In genomic region chr5:43402524-43403066, GRCh38 we compare ENCODE assay signal across 1 cellular context.
TF ChIP-seq lines count a peak whose summit lies in the region.
"Not testable (repeated sequence)": the region's sequence is repeated elsewhere in the genome, so short reads cannot be mapped to it uniquely, and the experiment has no call there.

No MANE protein-coding gene starts in this region.

TF ChIP-seq in HepG2, 621 proteins besides CTCF, POLR2A, EP300 and RAD21 (continued from another document and continues in another):
- TF ChIP-seq ZBTB25 (CRISPR knock-in tag; IDR thresholded peaks at IDR 0.05) (0 out of 2 replicates have a peak, but pooled peaks have one; percentile 43), NFKB2 (CRISPR knock-in tag; IDR thresholded peaks at IDR 0.05; ENCODE audit: borderline replicate concordance) (peak; percentile 36; the same call in 1 of the 2 replicates), ELF1 (CRISPR knock-in tag; IDR thresholded peaks at IDR 0.05) (peak; percentile 77), KLF12 (CRISPR knock-in tag; IDR thresholded peaks at IDR 0.05; ENCODE audit: borderline replicate concordance) (peak; percentile 25; the same call in 1 of the 2 replicates), ZMYM3 (CRISPR knock-in tag; IDR thresholded peaks at IDR 0.05) (peak; percentile 63; the same call in 1 of the 2 replicates), CAMTA2 (CRISPR knock-in tag; IDR thresholded peaks at IDR 0.05; ENCODE audit: borderline replicate concordance) (0 out of 2 replicates have a peak, but pooled peaks have one; percentile 24), ZKSCAN5 (CRISPR knock-in tag; IDR thresholded peaks at IDR 0.05) (0 out of 2 replicates have a peak, but pooled peaks have one; percentile 25), GATAD2A (CRISPR knock-in tag; IDR thresholded peaks at IDR 0.05) (peak; percentile 48; the same call in 1 of the 2 replicates), ZNF598 (CRISPR knock-in tag; IDR thresholded peaks at IDR 0.05; ENCODE audit: borderline replicate concordance) (0 out of 2 replicates have a peak, but pooled peaks have one; percentile 71), KAT8 (CRISPR knock-in tag; IDR thresholded peaks at IDR 0.05) (peak; percentile 46; the same call in 1 of the 2 replicates), ZFX (CRISPR knock-in tag; IDR thresholded peaks at IDR 0.05; ENCODE audit: low read depth) (0 out of 2 replicates have a peak, but pooled peaks have one; percentile 25), ZBTB38 (CRISPR knock-in tag; IDR thresholded peaks at IDR 0.05) (peak; percentile 43; the same call in 1 of the 2 replicates), SPEN (CRISPR knock-in tag; IDR thresholded peaks at IDR 0.05; ENCODE audit: low read depth) (peak; percentile 56; the same call in 1 of the 2 replicates), MEF2D (CRISPR knock-in tag; IDR thresholded peaks at IDR 0.05) (peak; percentile 62; the same call in 1 of the 2 replicates), ZNF780A (CRISPR knock-in tag; IDR thresholded peaks at IDR 0.05) (0 out of 2 replicates have a peak, but pooled peaks have one; percentile 35), HIVEP1 (CRISPR knock-in tag; IDR thresholded peaks at IDR 0.05) (peak; percentile 91), NR2C2 (CRISPR knock-in tag; IDR thresholded peaks at IDR 0.05; ENCODE audit: borderline replicate concordance) (peak; percentile 37), YEATS4 (CRISPR knock-in tag; IDR thresholded peaks at IDR 0.05; ENCODE audit: borderline replicate concordance) (peak; percentile 42; the same call in 1 of the 2 replicates), SOX6 (CRISPR knock-in tag; IDR thresholded peaks at IDR 0.05) (peak; percentile 76), ZNF724P (CRISPR knock-in tag; IDR thresholded peaks at IDR 0.05; ENCODE audit: borderline replicate concordance) (peak; percentile 49; the same call in 1 of the 2 replicates), THAP11 (CRISPR knock-in tag; IDR thresholded peaks at IDR 0.05) (peak; percentile 36; the same call in 1 of the 2 replicates), ZNF501 (CRISPR knock-in tag; IDR thresholded peaks at IDR 0.05) (peak; percentile 55; the same call in 1 of the 2 replicates), ZNF761 (CRISPR knock-in tag; conservative IDR thresholded peaks at IDR 0.05) (peak; percentile 22; the same call in 1 of the 2 replicates), MAX (IDR thresholded peaks at IDR 0.05) (peak; percentile 24; the same call in 1 of the 2 replicates), ZIK1 (CRISPR knock-in tag; IDR thresholded peaks at IDR 0.05; ENCODE audit: borderline replicate concordance, low read depth) (peak; percentile 75; the same call in 1 of the 2 replicates), BRD4 (CRISPR knock-in tag; IDR thresholded peaks at IDR 0.05) (peak; percentile 67; the same call in 1 of the 2 replicates), ZNF441 (CRISPR knock-in tag; IDR thresholded peaks at IDR 0.05; ENCODE audit: borderline replicate concordance) (peak; percentile 64; the same call in 1 of the 2 replicates), KAT7 (CRISPR knock-in tag; IDR thresholded peaks at IDR 0.05; ENCODE audit: borderline replicate concordance) (0 out of 2 replicates have a peak, but pooled peaks have one; percentile 57), SAP130 (CRISPR knock-in tag; IDR thresholded peaks at IDR 0.05; ENCODE audit: low read depth) (peak; percentile 56), THAP7 (CRISPR knock-in tag; IDR thresholded peaks at IDR 0.05) (peak; percentile 73; the same call in 1 of the 2 replicates), ZNF317 (CRISPR knock-in tag; IDR thresholded peaks at IDR 0.05) (peak; percentile 30; the same call in 1 of the 2 replicates), POGZ (CRISPR knock-in tag; IDR thresholded peaks at IDR 0.05) (peak; percentile 81)
- TF ChIP-seq, protein P1, sequence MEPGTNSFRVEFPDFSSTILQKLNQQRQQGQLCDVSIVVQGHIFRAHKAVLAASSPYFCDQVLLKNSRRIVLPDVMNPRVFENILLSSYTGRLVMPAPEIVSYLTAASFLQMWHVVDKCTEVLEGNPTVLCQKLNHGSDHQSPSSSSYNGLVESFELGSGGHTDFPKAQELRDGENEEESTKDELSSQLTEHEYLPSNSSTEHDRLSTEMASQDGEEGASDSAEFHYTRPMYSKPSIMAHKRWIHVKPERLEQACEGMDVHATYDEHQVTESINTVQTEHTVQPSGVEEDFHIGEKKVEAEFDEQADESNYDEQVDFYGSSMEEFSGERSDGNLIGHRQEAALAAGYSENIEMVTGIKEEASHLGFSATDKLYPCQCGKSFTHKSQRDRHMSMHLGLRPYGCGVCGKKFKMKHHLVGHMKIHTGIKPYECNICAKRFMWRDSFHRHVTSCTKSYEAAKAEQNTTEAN (CRISPR knock-in tag; conservative IDR thresholded peaks at IDR 0.05) = peak; percentile 44
- TF ChIP-seq, protein P2, sequence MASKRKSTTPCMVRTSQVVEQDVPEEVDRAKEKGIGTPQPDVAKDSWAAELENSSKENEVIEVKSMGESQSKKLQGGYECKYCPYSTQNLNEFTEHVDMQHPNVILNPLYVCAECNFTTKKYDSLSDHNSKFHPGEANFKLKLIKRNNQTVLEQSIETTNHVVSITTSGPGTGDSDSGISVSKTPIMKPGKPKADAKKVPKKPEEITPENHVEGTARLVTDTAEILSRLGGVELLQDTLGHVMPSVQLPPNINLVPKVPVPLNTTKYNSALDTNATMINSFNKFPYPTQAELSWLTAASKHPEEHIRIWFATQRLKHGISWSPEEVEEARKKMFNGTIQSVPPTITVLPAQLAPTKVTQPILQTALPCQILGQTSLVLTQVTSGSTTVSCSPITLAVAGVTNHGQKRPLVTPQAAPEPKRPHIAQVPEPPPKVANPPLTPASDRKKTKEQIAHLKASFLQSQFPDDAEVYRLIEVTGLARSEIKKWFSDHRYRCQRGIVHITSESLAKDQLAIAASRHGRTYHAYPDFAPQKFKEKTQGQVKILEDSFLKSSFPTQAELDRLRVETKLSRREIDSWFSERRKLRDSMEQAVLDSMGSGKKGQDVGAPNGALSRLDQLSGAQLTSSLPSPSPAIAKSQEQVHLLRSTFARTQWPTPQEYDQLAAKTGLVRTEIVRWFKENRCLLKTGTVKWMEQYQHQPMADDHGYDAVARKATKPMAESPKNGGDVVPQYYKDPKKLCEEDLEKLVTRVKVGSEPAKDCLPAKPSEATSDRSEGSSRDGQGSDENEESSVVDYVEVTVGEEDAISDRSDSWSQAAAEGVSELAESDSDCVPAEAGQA (IDR thresholded peaks at IDR 0.05; ENCODE audit: low read depth) = 0 out of 2 replicates have a peak, but pooled peaks have one; percentile 22
- TF ChIP-seq, protein P2 (CRISPR knock-in tag; IDR thresholded peaks at IDR 0.05; ENCODE audit: borderline replicate concordance) = not testable (repeated sequence)
- TF ChIP-seq SOX6 (IDR thresholded peaks at IDR 0.05) = not testable (repeated sequence)
- TF ChIP-seq, protein P3, sequence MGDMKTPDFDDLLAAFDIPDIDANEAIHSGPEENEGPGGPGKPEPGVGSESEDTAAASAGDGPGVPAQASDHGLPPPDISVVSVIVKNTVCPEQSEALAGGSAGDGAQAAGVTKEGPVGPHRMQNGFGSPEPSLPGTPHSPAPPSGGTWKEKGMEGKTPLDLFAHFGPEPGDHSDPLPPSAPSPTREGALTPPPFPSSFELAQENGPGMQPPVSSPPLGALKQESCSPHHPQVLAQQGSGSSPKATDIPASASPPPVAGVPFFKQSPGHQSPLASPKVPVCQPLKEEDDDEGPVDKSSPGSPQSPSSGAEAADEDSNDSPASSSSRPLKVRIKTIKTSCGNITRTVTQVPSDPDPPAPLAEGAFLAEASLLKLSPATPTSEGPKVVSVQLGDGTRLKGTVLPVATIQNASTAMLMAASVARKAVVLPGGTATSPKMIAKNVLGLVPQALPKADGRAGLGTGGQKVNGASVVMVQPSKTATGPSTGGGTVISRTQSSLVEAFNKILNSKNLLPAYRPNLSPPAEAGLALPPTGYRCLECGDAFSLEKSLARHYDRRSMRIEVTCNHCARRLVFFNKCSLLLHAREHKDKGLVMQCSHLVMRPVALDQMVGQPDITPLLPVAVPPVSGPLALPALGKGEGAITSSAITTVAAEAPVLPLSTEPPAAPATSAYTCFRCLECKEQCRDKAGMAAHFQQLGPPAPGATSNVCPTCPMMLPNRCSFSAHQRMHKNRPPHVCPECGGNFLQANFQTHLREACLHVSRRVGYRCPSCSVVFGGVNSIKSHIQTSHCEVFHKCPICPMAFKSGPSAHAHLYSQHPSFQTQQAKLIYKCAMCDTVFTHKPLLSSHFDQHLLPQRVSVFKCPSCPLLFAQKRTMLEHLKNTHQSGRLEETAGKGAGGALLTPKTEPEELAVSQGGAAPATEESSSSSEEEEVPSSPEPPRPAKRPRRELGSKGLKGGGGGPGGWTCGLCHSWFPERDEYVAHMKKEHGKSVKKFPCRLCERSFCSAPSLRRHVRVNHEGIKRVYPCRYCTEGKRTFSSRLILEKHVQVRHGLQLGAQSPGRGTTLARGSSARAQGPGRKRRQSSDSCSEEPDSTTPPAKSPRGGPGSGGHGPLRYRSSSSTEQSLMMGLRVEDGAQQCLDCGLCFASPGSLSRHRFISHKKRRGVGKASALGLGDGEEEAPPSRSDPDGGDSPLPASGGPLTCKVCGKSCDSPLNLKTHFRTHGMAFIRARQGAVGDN (CRISPR knock-in tag; IDR thresholded peaks at IDR 0.05) = peak; percentile 79
- TF ChIP-seq, protein P4, sequence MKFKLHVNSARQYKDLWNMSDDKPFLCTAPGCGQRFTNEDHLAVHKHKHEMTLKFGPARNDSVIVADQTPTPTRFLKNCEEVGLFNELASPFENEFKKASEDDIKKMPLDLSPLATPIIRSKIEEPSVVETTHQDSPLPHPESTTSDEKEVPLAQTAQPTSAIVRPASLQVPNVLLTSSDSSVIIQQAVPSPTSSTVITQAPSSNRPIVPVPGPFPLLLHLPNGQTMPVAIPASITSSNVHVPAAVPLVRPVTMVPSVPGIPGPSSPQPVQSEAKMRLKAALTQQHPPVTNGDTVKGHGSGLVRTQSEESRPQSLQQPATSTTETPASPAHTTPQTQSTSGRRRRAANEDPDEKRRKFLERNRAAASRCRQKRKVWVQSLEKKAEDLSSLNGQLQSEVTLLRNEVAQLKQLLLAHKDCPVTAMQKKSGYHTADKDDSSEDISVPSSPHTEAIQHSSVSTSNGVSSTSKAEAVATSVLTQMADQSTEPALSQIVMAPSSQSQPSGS (CRISPR knock-in tag; IDR thresholded peaks at IDR 0.05) = 0 out of 2 replicates have a peak, but pooled peaks have one; percentile 15
- TF ChIP-seq, protein P5, sequence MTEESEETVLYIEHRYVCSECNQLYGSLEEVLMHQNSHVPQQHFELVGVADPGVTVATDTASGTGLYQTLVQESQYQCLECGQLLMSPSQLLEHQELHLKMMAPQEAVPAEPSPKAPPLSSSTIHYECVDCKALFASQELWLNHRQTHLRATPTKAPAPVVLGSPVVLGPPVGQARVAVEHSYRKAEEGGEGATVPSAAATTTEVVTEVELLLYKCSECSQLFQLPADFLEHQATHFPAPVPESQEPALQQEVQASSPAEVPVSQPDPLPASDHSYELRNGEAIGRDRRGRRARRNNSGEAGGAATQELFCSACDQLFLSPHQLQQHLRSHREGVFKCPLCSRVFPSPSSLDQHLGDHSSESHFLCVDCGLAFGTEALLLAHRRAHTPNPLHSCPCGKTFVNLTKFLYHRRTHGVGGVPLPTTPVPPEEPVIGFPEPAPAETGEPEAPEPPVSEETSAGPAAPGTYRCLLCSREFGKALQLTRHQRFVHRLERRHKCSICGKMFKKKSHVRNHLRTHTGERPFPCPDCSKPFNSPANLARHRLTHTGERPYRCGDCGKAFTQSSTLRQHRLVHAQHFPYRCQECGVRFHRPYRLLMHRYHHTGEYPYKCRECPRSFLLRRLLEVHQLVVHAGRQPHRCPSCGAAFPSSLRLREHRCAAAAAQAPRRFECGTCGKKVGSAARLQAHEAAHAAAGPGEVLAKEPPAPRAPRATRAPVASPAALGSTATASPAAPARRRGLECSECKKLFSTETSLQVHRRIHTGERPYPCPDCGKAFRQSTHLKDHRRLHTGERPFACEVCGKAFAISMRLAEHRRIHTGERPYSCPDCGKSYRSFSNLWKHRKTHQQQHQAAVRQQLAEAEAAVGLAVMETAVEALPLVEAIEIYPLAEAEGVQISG (CRISPR knock-in tag; IDR thresholded peaks at IDR 0.05) = peak; percentile 74
